10 cellular contexts compared by ENCODE assay signal in genomic region chr19:17721821-17722220, GRCh38. TPM values are rescaled to one million over a fixed set of nuclear protein-coding genes. Genes with fewer than 3 reads are reported as not detected.
DNase-seq lines count a peak whose midpoint lies in the region; ATAC-seq and TF ChIP-seq lines count a peak whose summit lies in the region.
"Had no signal": no experiment of that assay in that cellular context is flagged by ENCODE, and none has a peak within 500 bp of the region (broad histone marks: within the 10 kb centered on the region; RNA-seq: fewer than 3 reads in every experiment).

No MANE protein-coding gene starts in this region.

- BruUV-seq in PC-9 (replicated peaks; lab: Mats Ljungman, UMichigan), result no TSS peak

- WGBS in smooth muscle cell (ENCODE audit: low lambda C conversion rate), result 68% methylated on average over 8 of the region's 8 CpGs

- H3K4me1 ChIP-seq in foreskin keratinocyte (no peaks in the 10 kb centered on the region), smooth muscle cell (ENCODE audit: low read depth) (peaks cover 13% of the 10 kb centered on the region), PC-9 (replicated peaks; ENCODE audit: insufficient read depth) (peaks cover 21% of the 10 kb centered on the region)

- TF ChIP-seq CTCF in foreskin keratinocyte (conservative IDR thresholded peaks at IDR 0.05), result no peak
- TF ChIP-seq CTCF in smooth muscle cell (IDR thresholded peaks at IDR 0.05; ENCODE audit: borderline replicate concordance, insufficient read depth, poor library complexity, severe bottlenecking), result no peak
- TF ChIP-seq CTCF in PC-9 (conservative IDR thresholded peaks at IDR 0.05), result no peak

- H3K27me3 Mint-ChIP-seq in T-helper 1 cell treated with Interleukin-12 subunit alpha and Interleukin-12 subunit beta and Interleukin-4 antibody, amounts not matched to agents 30 μg/mL and 1 μg/mL, for 36 hours (ENCODE audit: low read depth), result peaks cover 3% of the 10 kb centered on the region
- H3K27me3 Mint-ChIP-seq in T-helper 17 cell, result no peaks in the 10 kb centered on the region

- H3K27me3 ChIP-seq in foreskin keratinocyte, result no peaks in the 10 kb centered on the region
- H3K27me3 ChIP-seq in smooth muscle cell (ENCODE audit: low read depth), result no peaks in the 10 kb centered on the region
- no peaks in the 10 kb centered on the region for H3K27me3 ChIP-seq in PC-9 (ENCODE audit: insufficient read depth, low read depth)

- no peaks in the 10 kb centered on the region for H3K9me2 ChIP-seq in PC-9 (ENCODE audit: insufficient read depth)

- CTCF ChIA-PET in PC-9 (lab: Charles Lee), result no interaction called here

- H3K27ac Mint-ChIP-seq in T-helper 1 cell treated with Interleukin-12 subunit alpha and Interleukin-12 subunit beta and Interleukin-4 antibody, amounts not matched to agents 30 μg/mL and 1 μg/mL, for 36 hours, result peak overlapping the region; percentile 59
- peak overlapping the region; percentile 93 for H3K27ac Mint-ChIP-seq in T-helper 17 cell

- no peaks in the 10 kb centered on the region for H3K9me3 ChIP-seq in T-helper 17 cell (ENCODE audit: control insufficient read depth, low read length, poor library complexity, severe bottlenecking)
- no peaks in the 10 kb centered on the region for H3K9me3 ChIP-seq in smooth muscle cell (replicated peaks; ENCODE audit: low read depth)
- no peaks in the 10 kb centered on the region for H3K9me3 ChIP-seq in PC-9 (ENCODE audit: insufficient read depth, low read depth)

- peaks cover 24% of the 10 kb centered on the region for H3K79me2 ChIP-seq in smooth muscle cell (ENCODE audit: low read depth)
- H3K79me2 ChIP-seq in PC-9 (ENCODE audit: low read depth), result peaks cover 36% of the 10 kb centered on the region

- H2AFZ ChIP-seq in smooth muscle cell (ENCODE audit: low read depth) (no peak overlapping the region), PC-9 (no peak overlapping the region)

- H3K27ac ChIP-seq in foreskin keratinocyte (no peak overlapping the region), smooth muscle cell (ENCODE audit: low read depth) (no peak overlapping the region), PC-9 (no peak overlapping the region)

- no peak overlapping the region for H3K9ac ChIP-seq in smooth muscle cell (ENCODE audit: low read depth)

- DNase-seq in T-helper 1 cell (no peak), T-helper 17 cell (no peak), foreskin keratinocyte (no peak), smooth muscle cell (lab: John Stamatoyannopoulos, UW; ENCODE audit: unreplicated experiment) (no peak), PC-9 (no peak)
- DNase-seq: ACHN; stimulated activated CD4-positive, alpha-beta T cell treated with anti-CD3 and anti-CD28 coated beads, Interleukin-4, amount 100 ng/mL, for 1 hour had no signal

- peak overlapping the region; percentile 86 for H3K4me3 Mint-ChIP-seq in T-helper 1 cell treated with Interleukin-12 subunit alpha and Interleukin-12 subunit beta and Interleukin-4 antibody, amounts not matched to agents 30 μg/mL and 1 μg/mL, for 36 hours
- peak overlapping the region; percentile 95 for H3K4me3 Mint-ChIP-seq in T-helper 17 cell

- H4K20me1 ChIP-seq in smooth muscle cell (ENCODE audit: low read depth) (peaks cover 35% of the 10 kb centered on the region), PC-9 (ENCODE audit: insufficient read depth) (peaks cover 63% of the 10 kb centered on the region)

- peaks cover 39% of the 10 kb centered on the region for H3K4me1 Mint-ChIP-seq in T-helper 1 cell treated with Interleukin-12 subunit alpha and Interleukin-12 subunit beta and Interleukin-4 antibody, amounts not matched to agents 30 μg/mL and 1 μg/mL, for 36 hours (ENCODE audit: low read depth)
- peaks cover 36% of the 10 kb centered on the region for H3K4me1 Mint-ChIP-seq in T-helper 17 cell

- H3K4me3 ChIP-seq in smooth muscle cell (no peak overlapping the region), PC-9 (no peak overlapping the region)

- H3K4me2 ChIP-seq in smooth muscle cell (peak overlapping the region; percentile 19), PC-9 (no peak overlapping the region)

- intact Hi-C loops in PC-9 (cut with micrococcal nuclease; ENCODE audit: unreplicated experiment), result no loop called here

- H3K36me3 ChIP-seq in smooth muscle cell (ENCODE audit: low read depth) (no peaks in the 10 kb centered on the region), PC-9 (ENCODE audit: low read depth) (no peaks in the 10 kb centered on the region)

- H3K9me3 Mint-ChIP-seq in T-helper 1 cell treated with Interleukin-12 subunit alpha and Interleukin-12 subunit beta and Interleukin-4 antibody, amounts not matched to agents 30 μg/mL and 1 μg/mL, for 36 hours, result no peaks in the 10 kb centered on the region

- POLR2A ChIA-PET in PC-9 (lab: Charles Lee; ENCODE audit: unreplicated experiment), result interaction anchor here (0.7 kb wide), 1 partner anchor 455 kb away, joined by 4 read pairs; no protein-coding TSS in a partner anchor

- H3K36me3 Mint-ChIP-seq in T-helper 1 cell treated with Interleukin-12 subunit alpha and Interleukin-12 subunit beta and Interleukin-4 antibody, amounts not matched to agents 30 μg/mL and 1 μg/mL, for 36 hours (ENCODE audit: low read depth), result peaks cover 4% of the 10 kb centered on the region
- H3K36me3 Mint-ChIP-seq in T-helper 17 cell (ENCODE audit: low read depth), result peaks cover 5% of the 10 kb centered on the region

- H3F3A ChIP-seq in smooth muscle cell (ENCODE audit: low read depth) (no peaks in the 10 kb centered on the region), PC-9 (ENCODE audit: insufficient read depth, low read depth) (peaks cover 13% of the 10 kb centered on the region; the same call in 1 of the 2 replicates)

- no peak for ATAC-seq in T-helper 17 cell
- peak; percentile 26 for ATAC-seq in foreskin keratinocyte
- ATAC-seq in HG03097 (IDR thresholded peaks at IDR 0.05; ENCODE audit: low FRiP score, unreplicated experiment), result no peak
- ATAC-seq in GM21786 (IDR thresholded peaks at IDR 0.05; ENCODE audit: unreplicated experiment), result no peak

RNA-seq across cellular contexts. Expression of gene MAP1S, which starts 2.5 kb away (rescaled TPM):
- total RNA-seq in T-helper 17 cell, result 10 to 100 TPM; 34.6 to 36.0 TPM
- total RNA-seq in foreskin keratinocyte, result 23.5 and 25.3 TPM in 2 replicates
- 28.4 and 35.9 TPM in 2 replicates for polyA plus RNA-seq in foreskin keratinocyte
- total RNA-seq in smooth muscle cell, result 10.2 and 11.7 TPM in 2 replicates
- polyA plus RNA-seq in smooth muscle cell, result 55.5 and 62.1 TPM in 2 replicates
- total RNA-seq in PC-9 (2021), result 74.6 and 86.9 TPM in 2 replicates

RNA-seq across cellular contexts. Expression of gene FCHO1, which starts 29.5 kb away (rescaled TPM):
- 10 to 100 TPM; 69.2 to 71.9 TPM for total RNA-seq in T-helper 17 cell
- 6.2 and 8.8 TPM in 2 replicates for total RNA-seq in foreskin keratinocyte
- 6.3 and 9.9 TPM in 2 replicates for polyA plus RNA-seq in foreskin keratinocyte
- total RNA-seq in smooth muscle cell, result 1.0 and 18.0 TPM in 2 replicates
- 5.3 and 5.7 TPM in 2 replicates for polyA plus RNA-seq in smooth muscle cell
- total RNA-seq in PC-9 (2021), result 34.8 and 36.5 TPM in 2 replicates

RNA-seq across cellular contexts. Expression of gene UNC13A, which starts 33.7 kb away (rescaled TPM):
- total RNA-seq in T-helper 17 cell (not detected), foreskin keratinocyte (0.03 and 0.04 TPM in 2 replicates), smooth muscle cell (0.63 and 2.1 TPM in 2 replicates), PC-9 (2021) (0.17 and 0.20 TPM in 2 replicates)
- polyA plus RNA-seq in foreskin keratinocyte (under 0.01 TPM in 1 of 2 replicates, not detected in the other), smooth muscle cell (0.21 and 0.85 TPM in 2 replicates)
